11 cellular contexts compared by ENCODE assay signal in genomic region chr2:220104871-220105351, GRCh38.
A peak's percentile ranks its signal among the peaks of the same experiment; 100 is the strongest.
DNase-seq lines count a peak whose midpoint lies in the region; ATAC-seq, FAIRE-seq and TF ChIP-seq lines count a peak whose summit lies in the region.
"Had no signal": no experiment of that assay in that cellular context is flagged by ENCODE, and none has a peak within 500 bp of the region (broad histone marks: within the 10 kb centered on the region; RNA-seq: fewer than 3 reads in every experiment).

No MANE protein-coding gene starts in this region.

- DNase-seq in 8988T (peak; percentile 14), H54 (ENCODE audit: insufficient read length, low spot score) (peak; percentile 27), hepatocyte (ENCODE audit: low spot score) (peak; percentile 37), occipital lobe (lab: John Stamatoyannopoulos, UW) (no peak)
- no peak for DNase-seq in naive thymus-derived CD4-positive, alpha-beta T cell
- DNase-seq: activated CD8-positive, alpha-beta memory T cell treated with anti-CD3 and anti-CD28 coated beads, Interleukin-2, amount 50 U/mL, for 48 hours; stimulated activated CD4-positive, alpha-beta T cell treated with anti-CD3 and anti-CD28 coated beads, Interleukin-4, amount 100 ng/mL, for 4 hours had no signal

- no peaks in the 10 kb centered on the region for H4K20me1 ChIP-seq in hepatocyte (ENCODE audit: insufficient read depth, poor library complexity, severe bottlenecking)

- intact Hi-C loops in naive thymus-derived CD4-positive, alpha-beta T cell (cut with micrococcal nuclease): no loop called here

- ATAC-seq in HG02759 (IDR thresholded peaks at IDR 0.05; ENCODE audit: unreplicated experiment) (no peak), GM21360 (IDR thresholded peaks at IDR 0.05; ENCODE audit: unreplicated experiment) (no peak)
- ATAC-seq in naive thymus-derived CD4-positive, alpha-beta T cell: no peak

- H3K9me3 Mint-ChIP-seq in naive thymus-derived CD4-positive, alpha-beta T cell: peaks cover 0 to 5% (median 0%) of the 10 kb centered on the region in 11 donors

- 53% methylated on average over 7 of the region's 7 CpGs for WGBS in hepatocyte (ENCODE audit: low lambda C conversion rate, missing lambda C conversion rate)

- no peaks in the 10 kb centered on the region for H3K9me2 ChIP-seq in hepatocyte (replicated peaks; ENCODE audit: insufficient read depth)

- FAIRE-seq in H54 (lab: Jason Lieb, UNC): peak; percentile 60
- FAIRE-seq: G401.6 had no signal

- H3K4me2 ChIP-seq in hepatocyte: no peak overlapping the region

- no peak overlapping the region for H2AFZ ChIP-seq in hepatocyte

- H3K27ac ChIP-seq in VCaP: no peak overlapping the region
- no peak overlapping the region for H3K27ac ChIP-seq in hepatocyte
- no peak overlapping the region for H3K27ac ChIP-seq in naive thymus-derived CD4-positive, alpha-beta T cell (ENCODE audit: low read depth, low read length)

- no peaks in the 10 kb centered on the region for H3K27me3 ChIP-seq in hepatocyte
- H3K27me3 ChIP-seq in naive thymus-derived CD4-positive, alpha-beta T cell (ENCODE audit: control insufficient read depth in 2 of 2, insufficient read depth in 2 of 2, low read length in 2 of 2): no peaks in the 10 kb centered on the region

- TF ChIP-seq CTCF in VCaP (conservative IDR thresholded peaks at IDR 0.05): peak; percentile 42
- TF ChIP-seq CTCF in hepatocyte (IDR thresholded peaks at IDR 0.05; ENCODE audit: poor library complexity): no peak

- TF ChIP-seq POLR2A in H54 (IDR thresholded peaks at IDR 0.05; ENCODE audit: low read depth, low read length): no peak

- H3K36me3 Mint-ChIP-seq in naive thymus-derived CD4-positive, alpha-beta T cell: no peaks in the 10 kb centered on the region

- H3K9me3 ChIP-seq in hepatocyte (ENCODE audit: low read depth): no peaks in the 10 kb centered on the region
- no peaks in the 10 kb centered on the region for H3K9me3 ChIP-seq in naive thymus-derived CD4-positive, alpha-beta T cell (ENCODE audit: control insufficient read depth in 2 of 3, low read length in 3 of 3)

- no peak overlapping the region for H3K4me3 Mint-ChIP-seq in naive thymus-derived CD4-positive, alpha-beta T cell

- H3K4me3 ChIP-seq in hepatocyte: no peak overlapping the region
- no peak overlapping the region for H3K4me3 ChIP-seq in naive thymus-derived CD4-positive, alpha-beta T cell (ENCODE audit: low read length)

- H3K27me3 Mint-ChIP-seq in naive thymus-derived CD4-positive, alpha-beta T cell: peaks cover 0 to 12% (median 0%) of the 10 kb centered on the region in 5 donors

- CTCF ChIA-PET in naive thymus-derived CD4-positive, alpha-beta T cell (lab: Charles Lee): no interaction called here

- H3K79me2 ChIP-seq in hepatocyte: no peaks in the 10 kb centered on the region

- H3K4me1 Mint-ChIP-seq in naive thymus-derived CD4-positive, alpha-beta T cell: no peaks in the 10 kb centered on the region

- no peaks in the 10 kb centered on the region for H3K4me1 ChIP-seq in hepatocyte (ENCODE audit: insufficient read depth)
- no peaks in the 10 kb centered on the region for H3K4me1 ChIP-seq in naive thymus-derived CD4-positive, alpha-beta T cell (ENCODE audit: control insufficient read depth in 2 of 2, insufficient read depth in 2 of 2, low read length in 2 of 2)

- no peak overlapping the region for H3K27ac Mint-ChIP-seq in naive thymus-derived CD4-positive, alpha-beta T cell

- H3K36me3 ChIP-seq in hepatocyte (replicated peaks; ENCODE audit: insufficient read depth, low read depth): no peaks in the 10 kb centered on the region
- H3K36me3 ChIP-seq in naive thymus-derived CD4-positive, alpha-beta T cell (ENCODE audit: control insufficient read depth in 2 of 3, insufficient read depth in 3 of 3, low read length in 3 of 3): no peaks in the 10 kb centered on the region

- POLR2A ChIA-PET in naive thymus-derived CD4-positive, alpha-beta T cell (lab: Charles Lee): no interaction called here

Comparison
In these comparisons a context has a peak if more than half of its experiments do, and no peak if none do; other contexts are left out.
1. DNase-seq: peak in 8988T (single experiment), H54 (single experiment) and hepatocyte (single experiment); none in naive thymus-derived CD4-positive, alpha-beta T cell (0 of 9) and occipital lobe (single experiment).